In genomic region chr16:11198375-11198774, GRCh38 we compare ENCODE assay signal across 1 cellular context.
TF ChIP-seq lines count a peak whose summit lies in the region.

No MANE protein-coding gene starts in this region.

TF ChIP-seq in endothelial cell of umbilical vein, 7 proteins besides CTCF, POLR2A, EP300 and RAD21:
- TF ChIP-seq MYC (IDR thresholded peaks at IDR 0.05; ENCODE audit: low read depth, low read length) (no peak), JUN (IDR thresholded peaks at IDR 0.05; ENCODE audit: borderline replicate concordance, insufficient read depth, insufficient read length, low read depth) (no peak), FOS (IDR thresholded peaks at IDR 0.05; ENCODE audit: borderline replicate concordance, insufficient read depth, low read length) (no peak), POLR2AphosphoS5 (IDR thresholded peaks at IDR 0.05; ENCODE audit: insufficient read depth, low read depth, low read length) (no peak), GATA2 (IDR thresholded peaks at IDR 0.05; ENCODE audit: insufficient read depth, insufficient read length, low read depth, low read length) (no peak), EZH2 (IDR thresholded peaks at IDR 0.05; ENCODE audit: borderline replicate concordance, low read depth, low read length, severe bottlenecking) (no peak), MAX (IDR thresholded peaks at IDR 0.05; ENCODE audit: insufficient read depth, insufficient read length) (no peak)
